ENCODE assay signal across 13 cellular contexts in genomic region chr6:53309897-53310291, GRCh38. TPM values are rescaled to one million over a fixed set of nuclear protein-coding genes. Genes with fewer than 3 reads are reported as not detected.
A peak's percentile ranks its signal among the peaks of the same experiment; 100 is the strongest.
DNase-seq lines count a peak whose midpoint lies in the region; ATAC-seq and TF ChIP-seq lines count a peak whose summit lies in the region.
"Had no signal": no experiment of that assay in that cellular context is flagged by ENCODE, and none has a peak within 500 bp of the region (broad histone marks: within the 10 kb centered on the region; RNA-seq: fewer than 3 reads in every experiment).

No MANE protein-coding gene starts in this region.

- peaks cover 18% of the 10 kb centered on the region for H3K4me1 ChIP-seq in neural progenitor cell
- H3K4me1 ChIP-seq: breast epithelium had no signal

- no peaks in the 10 kb centered on the region for H3K27me3 Mint-ChIP-seq in neural progenitor cell (ENCODE audit: insufficient read depth, low read depth)
- H3K27me3 Mint-ChIP-seq: activated CD4-positive, alpha-beta T cell treated with anti-CD3 and anti-CD28 coated beads, Interleukin-2, amount 10 ng/mL, durations not matched to agents 7 days and 5 days had no signal

- peaks cover 40% of the 10 kb centered on the region for H3K36me3 Mint-ChIP-seq in neural progenitor cell

- H3K79me2 ChIP-seq in SU-DHL-6 (ENCODE audit: insufficient read depth, low read length) (peaks cover 87% of the 10 kb centered on the region), neural progenitor cell (ENCODE audit: low read depth) (peaks cover 87% of the 10 kb centered on the region)

- H3K9ac ChIP-seq in SU-DHL-6 (ENCODE audit: low read length) (peak overlapping the region; percentile 10), neural progenitor cell (no peak overlapping the region)

- H3K27me3 ChIP-seq in SU-DHL-6 (ENCODE audit: low read length) (no peaks in the 10 kb centered on the region), neural progenitor cell (no peaks in the 10 kb centered on the region)
- H3K27me3 ChIP-seq: breast epithelium had no signal

- H3F3A ChIP-seq in SU-DHL-6 (ENCODE audit: insufficient read depth): peaks cover 46% of the 10 kb centered on the region
- no peaks in the 10 kb centered on the region for H3F3A ChIP-seq in neural progenitor cell (ENCODE audit: low read depth)

- ATAC-seq in HG02763 (IDR thresholded peaks at IDR 0.05; ENCODE audit: unreplicated experiment): peak; percentile 7
- ATAC-seq in HG03108 (IDR thresholded peaks at IDR 0.05; ENCODE audit: unreplicated experiment): no peak

- H2AFZ ChIP-seq in SU-DHL-6 (ENCODE audit: low read depth, low read length, severe bottlenecking) (no peak overlapping the region), neural progenitor cell (replicated peaks) (no peak overlapping the region)

- H3K4me3 Mint-ChIP-seq in neural progenitor cell: no peak overlapping the region
- H3K4me3 Mint-ChIP-seq: activated CD4-positive, alpha-beta T cell treated with anti-CD3 and anti-CD28 coated beads, Interleukin-2, amount 10 ng/mL, durations not matched to agents 7 days and 5 days had no signal

- no peaks in the 10 kb centered on the region for H3K9me2 ChIP-seq in SU-DHL-6 (replicated peaks; ENCODE audit: insufficient read depth, low read length)

- H3K4me3 ChIP-seq in SU-DHL-6 (ENCODE audit: insufficient read depth, low read length, poor library complexity, severe bottlenecking): no peak overlapping the region
- H3K4me3 ChIP-seq in neural progenitor cell: no peak overlapping the region
- H3K4me3 ChIP-seq: breast epithelium, left ventricle myocardium inferior had no signal

- peak overlapping the region; percentile 73 for H3K27ac ChIP-seq in SU-DHL-6 (ENCODE audit: low read depth, low read length)
- H3K27ac ChIP-seq in neural progenitor cell: no peak overlapping the region
- H3K27ac ChIP-seq: left ventricle myocardium inferior had no signal

- TF ChIP-seq CTCF in SU-DHL-6 (IDR thresholded peaks at IDR 0.05; ENCODE audit: insufficient read depth, low read length, poor library complexity, severe bottlenecking) (no peak), neural progenitor cell (IDR thresholded peaks at IDR 0.05) (no peak)

- H3K4me1 Mint-ChIP-seq in neural progenitor cell: no peaks in the 10 kb centered on the region

- DNase-seq in NCI-H146 treated with DMSO at 0.1 percent for 48 hours (lab: John Stamatoyannopoulos, UW; ENCODE audit: unreplicated experiment) (peak; percentile 69), NCI-H146 (lab: John Stamatoyannopoulos, UW) (no peak), neural progenitor cell (ENCODE audit: low spot score) (no peak), NCI-H2107 (lab: John Stamatoyannopoulos, UW) (no peak), AG08395 (ENCODE audit: low spot score) (no peak)
- DNase-seq: H7, left ventricle myocardium inferior, retina had no signal

- H3K27ac Mint-ChIP-seq in neural progenitor cell: no peak overlapping the region
- H3K27ac Mint-ChIP-seq: activated CD4-positive, alpha-beta T cell treated with anti-CD3 and anti-CD28 coated beads, Interleukin-2, amount 10 ng/mL, durations not matched to agents 7 days and 5 days had no signal

- peaks cover 71% of the 10 kb centered on the region for H4K20me1 ChIP-seq in SU-DHL-6 (ENCODE audit: low read depth, low read length)
- peaks cover 51% of the 10 kb centered on the region for H4K20me1 ChIP-seq in neural progenitor cell (ENCODE audit: low read depth)

- H3K4me2 ChIP-seq in SU-DHL-6 (ENCODE audit: low read depth, low read length, poor library complexity, severe bottlenecking) (peak overlapping the region; percentile 39), neural progenitor cell (peak overlapping the region; percentile 11)

- H3K9me3 Mint-ChIP-seq in neural progenitor cell: peaks cover 32% of the 10 kb centered on the region
- H3K9me3 Mint-ChIP-seq: activated CD4-positive, alpha-beta T cell treated with anti-CD3 and anti-CD28 coated beads, Interleukin-2, amount 10 ng/mL, durations not matched to agents 7 days and 5 days had no signal

- H3K36me3 ChIP-seq in SU-DHL-6 (ENCODE audit: low read length) (no peaks in the 10 kb centered on the region), neural progenitor cell (no peaks in the 10 kb centered on the region)
- H3K36me3 ChIP-seq: breast epithelium, left ventricle myocardium inferior had no signal

- H3K9me3 ChIP-seq in SU-DHL-6 (ENCODE audit: insufficient read depth, low read length): no peaks in the 10 kb centered on the region
- no peaks in the 10 kb centered on the region for H3K9me3 ChIP-seq in neural progenitor cell (ENCODE audit: low read depth)
- H3K9me3 ChIP-seq: breast epithelium had no signal

RNA-seq across cellular contexts. Expression of gene ELOVL5, which starts 38.9 kb away (rescaled TPM):
- total RNA-seq in neural progenitor cell (ENCODE audit: low replicate concordance): 137 and 185 TPM in 2 replicates
